In the genomic region with DNA sequence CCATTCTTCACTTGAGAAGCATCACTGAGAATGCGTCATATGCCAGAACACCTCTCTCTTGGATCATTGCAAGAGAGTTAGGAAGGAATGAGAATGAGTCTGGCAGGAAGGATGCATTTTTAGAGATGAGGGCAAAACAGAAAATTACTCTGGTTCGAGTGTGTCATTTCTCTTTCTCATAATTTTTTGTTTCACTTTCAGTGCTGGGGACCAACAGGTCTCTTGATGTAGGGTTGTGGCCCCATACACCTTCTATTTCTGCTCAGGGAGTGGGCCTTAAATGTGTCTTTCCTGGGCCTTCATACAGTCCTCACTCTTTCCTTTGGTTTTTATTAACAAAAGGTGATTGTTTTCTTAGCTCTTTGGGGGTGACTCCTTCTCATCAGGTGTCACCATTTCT, we compare ENCODE assay signal across 1 cellular context.
TF ChIP-seq lines count a peak whose summit lies in the region.

No MANE protein-coding gene starts in this region.

TF ChIP-seq in WTC11, 78 proteins besides CTCF, POLR2A, EP300 and RAD21 (continued from another document):
- TF ChIP-seq, protein P1, sequence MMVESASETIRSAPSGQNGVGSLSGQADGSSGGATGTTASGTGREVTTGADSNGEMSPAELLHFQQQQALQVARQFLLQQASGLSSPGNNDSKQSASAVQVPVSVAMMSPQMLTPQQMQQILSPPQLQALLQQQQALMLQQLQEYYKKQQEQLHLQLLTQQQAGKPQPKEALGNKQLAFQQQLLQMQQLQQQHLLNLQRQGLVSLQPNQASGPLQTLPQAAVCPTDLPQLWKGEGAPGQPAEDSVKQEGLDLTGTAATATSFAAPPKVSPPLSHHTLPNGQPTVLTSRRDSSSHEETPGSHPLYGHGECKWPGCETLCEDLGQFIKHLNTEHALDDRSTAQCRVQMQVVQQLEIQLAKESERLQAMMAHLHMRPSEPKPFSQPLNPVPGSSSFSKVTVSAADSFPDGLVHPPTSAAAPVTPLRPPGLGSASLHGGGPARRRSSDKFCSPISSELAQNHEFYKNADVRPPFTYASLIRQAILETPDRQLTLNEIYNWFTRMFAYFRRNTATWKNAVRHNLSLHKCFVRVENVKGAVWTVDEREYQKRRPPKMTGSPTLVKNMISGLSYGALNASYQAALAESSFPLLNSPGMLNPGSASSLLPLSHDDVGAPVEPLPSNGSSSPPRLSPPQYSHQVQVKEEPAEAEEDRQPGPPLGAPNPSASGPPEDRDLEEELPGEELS (CRISPR knock-in tag; IDR thresholded peaks at IDR 0.05): no peak
- TF ChIP-seq ZNF121 (CRISPR knock-in tag; IDR thresholded peaks at IDR 0.05) (no peak), GRHL2 (CRISPR knock-in tag; IDR thresholded peaks at IDR 0.05; ENCODE audit: insufficient replicate concordance, severe bottlenecking) (no peak)
